8 cellular contexts compared by ENCODE assay signal in the genomic region with DNA sequence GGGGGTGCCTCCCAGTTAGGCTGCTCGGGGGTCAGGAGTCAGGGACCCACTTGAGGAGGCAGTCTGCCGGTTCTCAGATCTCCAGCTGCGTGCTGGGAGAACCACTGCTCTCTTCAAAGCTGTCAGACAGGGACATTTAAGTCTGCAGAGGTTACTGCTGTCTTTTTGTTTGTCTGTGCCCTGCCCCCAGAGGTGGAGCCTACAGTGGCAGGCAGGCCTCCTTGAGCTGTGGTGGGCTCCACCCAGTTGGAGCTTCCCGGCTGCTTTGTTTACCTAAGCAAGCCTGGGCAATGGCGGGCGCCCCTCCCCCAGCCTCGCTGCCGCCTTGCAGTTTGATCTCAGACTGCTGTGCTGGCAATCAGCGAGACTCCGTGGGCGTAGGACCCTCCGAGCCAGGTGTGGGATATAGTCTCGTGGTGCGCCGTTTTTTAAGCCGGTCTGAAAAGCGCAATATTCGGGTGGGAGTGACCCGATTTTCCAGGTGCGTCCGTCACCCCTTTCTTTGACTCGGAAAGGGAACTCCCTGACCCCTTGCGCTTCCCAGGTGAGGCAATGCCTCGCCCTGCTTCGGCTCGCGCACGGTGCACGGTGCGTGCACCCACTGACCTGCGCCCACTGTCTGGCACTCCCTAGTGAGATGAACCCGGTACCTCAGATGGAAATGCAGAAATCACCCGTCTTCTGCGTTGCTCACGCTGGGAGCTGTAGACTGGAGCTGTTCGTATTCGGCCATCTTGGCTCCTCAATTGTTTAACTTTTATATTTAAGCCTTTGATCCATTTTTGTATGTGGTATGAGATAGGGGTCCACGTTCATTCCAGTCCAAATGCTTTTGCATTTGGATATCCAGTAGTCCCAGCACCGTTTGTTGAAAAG.
DNase-seq lines count a peak whose midpoint lies in the region; ATAC-seq and TF ChIP-seq lines count a peak whose summit lies in the region.
"Not testable (repeated sequence)": the region's sequence is repeated elsewhere in the genome, so short reads cannot be mapped to it uniquely, and the experiment has no call there.

No MANE protein-coding gene starts in this region.

- DNase-seq in CD8-positive, alpha-beta T cell; activated T-cell treated with anti-CD3 and anti-CD28 coated beads, Interleukin-2, amount 50 U/mL, for 4 hours; hepatocyte (ENCODE audit: low spot score); stimulated activated naive B cell treated with anti-CD40 and anti-IgM and Interleukin-4, amounts not matched to agents 10 μg/mL and 1 μg/mL and 100 μg/mL, for 72 hours: not testable (repeated sequence)
- DNase-seq in NCI-H1105 treated with DMSO at 0.1 percent for 48 hours (lab: John Stamatoyannopoulos, UW): peak; percentile 45
- peak; percentile 9 for DNase-seq in PC-3
- DNase-seq in naive thymus-derived CD4-positive, alpha-beta T cell: peak in 1 of 9 donors; percentile 3

- not testable (repeated sequence) for H3K27me3 Mint-ChIP-seq in CD8-positive, alpha-beta T cell (ENCODE audit: low read depth); activated T-cell treated with anti-CD3 and anti-CD28 coated beads, Interleukin-2, amount 50 U/mL, for 4 hours (ENCODE audit: low read depth); naive thymus-derived CD4-positive, alpha-beta T cell; stimulated activated naive B cell treated with anti-CD40 and anti-IgM and Interleukin-4, amounts not matched to agents 10 μg/mL and 1 μg/mL and 100 μg/mL, for 72 hours

- H2AFZ ChIP-seq in PC-3 (ENCODE audit: low read length) (peak overlapping the region; percentile 79), hepatocyte (peak overlapping the region; percentile 92)

- not testable (repeated sequence) for H3K4me3 ChIP-seq in CD8-positive, alpha-beta T cell (ENCODE audit: low read depth, low read length); naive thymus-derived CD4-positive, alpha-beta T cell (ENCODE audit: low read length)
- peak overlapping the region; percentile 70 for H3K4me3 ChIP-seq in PC-3 (ENCODE audit: low read length)
- H3K4me3 ChIP-seq in ectodermal cell (ENCODE audit: insufficient read depth, low read depth, low read length): peak overlapping the region; percentile 32
- H3K4me3 ChIP-seq in hepatocyte: peak overlapping the region; percentile 32

- 30 to 45% methylated on average over 24 to 26 of the region's 39 CpGs for WGBS in ectodermal cell, 2 experiments
- whole genome bisulfite sequencing in hepatocyte (ENCODE audit: low lambda C conversion rate, missing lambda C conversion rate): 20% methylated on average over 17 of the region's 39 CpGs

- TSS peak; percentile 76 for BruUV-seq in PC-3 (replicated peaks; lab: Mats Ljungman, UMichigan)

- not testable (repeated sequence) for H3K9me3 Mint-ChIP-seq in CD8-positive, alpha-beta T cell; activated T-cell treated with anti-CD3 and anti-CD28 coated beads, Interleukin-2, amount 50 U/mL, for 4 hours; naive thymus-derived CD4-positive, alpha-beta T cell; stimulated activated naive B cell treated with anti-CD40 and anti-IgM and Interleukin-4, amounts not matched to agents 10 μg/mL and 1 μg/mL and 100 μg/mL, for 72 hours

- CTCF ChIA-PET in CD8-positive, alpha-beta T cell (lab: Charles Lee); PC-3 (lab: Charles Lee); naive thymus-derived CD4-positive, alpha-beta T cell (lab: Charles Lee): not testable (repeated sequence)

- not testable (repeated sequence) for H4K20me1 ChIP-seq in PC-3 (ENCODE audit: low read length); hepatocyte (ENCODE audit: insufficient read depth, poor library complexity, severe bottlenecking)

- TF ChIP-seq CTCF in CD8-positive, alpha-beta T cell (IDR thresholded peaks at IDR 0.05); PC-3 (conservative IDR thresholded peaks at IDR 0.05; ENCODE audit: low read depth, low read length); hepatocyte (IDR thresholded peaks at IDR 0.05; ENCODE audit: poor library complexity): not testable (repeated sequence)

- peaks cover 16% of the 10 kb centered on the region for H3K36me3 Mint-ChIP-seq in CD8-positive, alpha-beta T cell
- H3K36me3 Mint-ChIP-seq in activated T-cell treated with anti-CD3 and anti-CD28 coated beads, Interleukin-2, amount 50 U/mL, for 4 hours (ENCODE audit: insufficient read depth); stimulated activated naive B cell treated with anti-CD40 and anti-IgM and Interleukin-4, amounts not matched to agents 10 μg/mL and 1 μg/mL and 100 μg/mL, for 72 hours: not testable (repeated sequence)
- peaks cover 0 to 25% (median 15%) of the 10 kb centered on the region in 5 donors for H3K36me3 Mint-ChIP-seq in naive thymus-derived CD4-positive, alpha-beta T cell

- H3K9ac ChIP-seq in PC-3 (ENCODE audit: low read length): peak overlapping the region; percentile 71

- H3K4me2 ChIP-seq in PC-3 (ENCODE audit: low read length) (peak overlapping the region; percentile 87), hepatocyte (peak overlapping the region; percentile 76)

- not testable (repeated sequence) for H3K79me2 ChIP-seq in PC-3 (ENCODE audit: low read length); hepatocyte

- not testable (repeated sequence) for H3K27ac Mint-ChIP-seq in CD8-positive, alpha-beta T cell; stimulated activated naive B cell treated with anti-CD40 and anti-IgM and Interleukin-4, amounts not matched to agents 10 μg/mL and 1 μg/mL and 100 μg/mL, for 72 hours
- peak overlapping the region in 3 of 9 donors; percentile 47 to 72 (median 55) for H3K27ac Mint-ChIP-seq in naive thymus-derived CD4-positive, alpha-beta T cell

- not testable (repeated sequence) for H3F3A ChIP-seq in PC-3 (ENCODE audit: low read length, unreplicated experiment)

- not testable (repeated sequence) for H3K27me3 ChIP-seq in CD8-positive, alpha-beta T cell (ENCODE audit: insufficient read depth, low read length); PC-3 (ENCODE audit: low read length); ectodermal cell (ENCODE audit: control insufficient read depth, insufficient read depth, low read length, poor library complexity, severe bottlenecking); hepatocyte; naive thymus-derived CD4-positive, alpha-beta T cell (ENCODE audit: control insufficient read depth in 2 of 2, insufficient read depth in 2 of 2, low read length in 2 of 2)

- H3K36me3 ChIP-seq in CD8-positive, alpha-beta T cell (ENCODE audit: insufficient read depth, low read length); PC-3 (ENCODE audit: low read depth, low read length); ectodermal cell (ENCODE audit: control insufficient read depth, insufficient read depth, low read length); hepatocyte (replicated peaks; ENCODE audit: insufficient read depth, low read depth); naive thymus-derived CD4-positive, alpha-beta T cell (ENCODE audit: control insufficient read depth in 2 of 3, insufficient read depth in 3 of 3, low read length in 3 of 3): not testable (repeated sequence)

- not testable (repeated sequence) for H3K9me2 ChIP-seq in PC-3 (replicated peaks; ENCODE audit: low read length); hepatocyte (replicated peaks; ENCODE audit: insufficient read depth)

- peak overlapping the region; percentile 68 for H3K4me3 Mint-ChIP-seq in CD8-positive, alpha-beta T cell
- H3K4me3 Mint-ChIP-seq in activated T-cell treated with anti-CD3 and anti-CD28 coated beads, Interleukin-2, amount 50 U/mL, for 4 hours: peak overlapping the region; percentile 64
- peak overlapping the region in 9 of 10 donors; percentile 14 to 79 (median 68) for H3K4me3 Mint-ChIP-seq in naive thymus-derived CD4-positive, alpha-beta T cell
- peak overlapping the region; percentile 71 to 75 for H3K4me3 Mint-ChIP-seq in stimulated activated naive B cell treated with anti-CD40 and anti-IgM and Interleukin-4, amounts not matched to agents 10 μg/mL and 1 μg/mL and 100 μg/mL, for 72 hours

- not testable (repeated sequence) for H3K9me3 ChIP-seq in CD8-positive, alpha-beta T cell (ENCODE audit: low read length); PC-3 (ENCODE audit: low read length); ectodermal cell (ENCODE audit: control insufficient read depth, low read length); hepatocyte (ENCODE audit: low read depth); naive thymus-derived CD4-positive, alpha-beta T cell (ENCODE audit: control insufficient read depth in 2 of 3, low read length in 3 of 3)

- POLR2A ChIA-PET in CD8-positive, alpha-beta T cell (lab: Charles Lee); PC-3 (lab: Charles Lee; ENCODE audit: unreplicated experiment); naive thymus-derived CD4-positive, alpha-beta T cell (lab: Charles Lee): not testable (repeated sequence)

- intact Hi-C loops in CD8-positive, alpha-beta T cell (cut with DNase I, micrococcal nuclease); PC-3 (cut with micrococcal nuclease); naive thymus-derived CD4-positive, alpha-beta T cell (cut with micrococcal nuclease): not testable (repeated sequence)

- not testable (repeated sequence) for H3K4me1 ChIP-seq in CD8-positive, alpha-beta T cell (ENCODE audit: insufficient read depth, low read length); ectodermal cell (ENCODE audit: control insufficient read depth, insufficient read depth, low read length); hepatocyte (ENCODE audit: insufficient read depth); naive thymus-derived CD4-positive, alpha-beta T cell (ENCODE audit: control insufficient read depth in 2 of 2, insufficient read depth in 2 of 2, low read length in 2 of 2)
- peaks cover 25% of the 10 kb centered on the region for H3K4me1 ChIP-seq in PC-3 (ENCODE audit: insufficient read depth, low read length)

- H3K4me1 Mint-ChIP-seq in CD8-positive, alpha-beta T cell (ENCODE audit: low read depth); activated T-cell treated with anti-CD3 and anti-CD28 coated beads, Interleukin-2, amount 50 U/mL, for 4 hours (ENCODE audit: low read depth); naive thymus-derived CD4-positive, alpha-beta T cell; stimulated activated naive B cell treated with anti-CD40 and anti-IgM and Interleukin-4, amounts not matched to agents 10 μg/mL and 1 μg/mL and 100 μg/mL, for 72 hours: not testable (repeated sequence)

- H3K27ac ChIP-seq in CD8-positive, alpha-beta T cell (ENCODE audit: low read depth, low read length); ectodermal cell (ENCODE audit: insufficient read depth, low read depth, low read length, poor library complexity, severe bottlenecking); naive thymus-derived CD4-positive, alpha-beta T cell (ENCODE audit: low read depth, low read length): not testable (repeated sequence)
- peak overlapping the region; percentile 53 for H3K27ac ChIP-seq in PC-3 (ENCODE audit: low read length)
- H3K27ac ChIP-seq in hepatocyte: peak overlapping the region; percentile 89

- not testable (repeated sequence) for ATAC-seq in CD8-positive, alpha-beta T cell; activated T-cell treated with anti-CD3 and anti-CD28 coated beads, Interleukin-2, amount 50 U/mL, for 4 hours; naive thymus-derived CD4-positive, alpha-beta T cell; stimulated activated naive B cell treated with anti-CD40 and anti-IgM and Interleukin-4, amounts not matched to agents 10 μg/mL and 1 μg/mL and 100 μg/mL, for 72 hours (replicated peaks)
- ATAC-seq in PC-3: peak; percentile 30
